In genomic region chr11:2538951-2539735, GRCh38 we compare ENCODE assay signal across 21 cellular contexts.
DNase-seq lines count a peak whose midpoint lies in the region; ATAC-seq, FAIRE-seq and TF ChIP-seq lines count a peak whose summit lies in the region.
"Had no signal": no experiment of that assay in that cellular context is flagged by ENCODE, and none has a peak within 500 bp of the region (broad histone marks: within the 10 kb centered on the region; RNA-seq: fewer than 3 reads in every experiment).

No MANE protein-coding gene starts in this region.

- TF ChIP-seq EP300 in K562 (IDR thresholded peaks at IDR 0.05; ENCODE audit: low read length) (no peak), HepG2 (IDR thresholded peaks at IDR 0.05; ENCODE audit: low read depth in 2 of 2, low read length in 2 of 2) (no peak), HepG2 (CRISPR knock-in tag; IDR thresholded peaks at IDR 0.05; ENCODE audit: borderline replicate concordance) (no peak), sigmoid colon (IDR thresholded peaks at IDR 0.05) (no peak)

- H3K27me3 ChIP-seq in K562 (ENCODE audit: control insufficient read depth in 2 of 2, insufficient read depth in 2 of 2, low read length in 2 of 2): peaks cover 11 to 54% of the 10 kb centered on the region in 2 experiments; a peak in 4 of 5 replicates
- H3K27me3 ChIP-seq in HepG2 (ENCODE audit: control insufficient read depth in 1 of 2, insufficient read depth in 2 of 2, low read length in 2 of 2): peaks cover 29 to 93% of the 10 kb centered on the region in 2 experiments
- no peaks in the 10 kb centered on the region for H3K27me3 ChIP-seq in sigmoid colon
- H3K27me3 ChIP-seq in PC-9 (ENCODE audit: insufficient read depth, low read depth): peaks cover 6% of the 10 kb centered on the region; the same call in 1 of the 2 replicates
- H3K27me3 ChIP-seq: tibial nerve had no signal

- H3F3A ChIP-seq in PC-9 (ENCODE audit: insufficient read depth, low read depth): no peaks in the 10 kb centered on the region

- POLR2A ChIA-PET in K562 (lab: Yijun Ruan, JAX): interaction anchor here (0.6 kb wide), 1 partner anchor 630 kb away, joined by 3 read pairs; no protein-coding TSS in a partner anchor
- POLR2A ChIA-PET in HepG2 (lab: Yijun Ruan, JAX): no interaction called here
- POLR2A ChIA-PET in PC-9 (lab: Charles Lee; ENCODE audit: unreplicated experiment): no interaction called here

- TF ChIP-seq RAD21 in K562 (CRISPR knock-in tag; conservative IDR thresholded peaks at IDR 0.05 in 1 of 2, IDR thresholded peaks at IDR 0.05 in 1 of 2) (no peak), HepG2 (CRISPR knock-in tag; IDR thresholded peaks at IDR 0.05) (no peak)

- no peak for FAIRE-seq in K562 (lab: Jason Lieb, UNC)
- no peak for FAIRE-seq in HepG2 (lab: Jason Lieb, UNC)
- FAIRE-seq in HTR-8/SVneo (lab: Jason Lieb, UNC): no peak
- FAIRE-seq: endometrium had no signal

- ATAC-seq in K562 (no peak), HepG2 (no peak)
- ATAC-seq: stimulated activated naive CD8-positive, alpha-beta T cell treated with anti-CD3 and anti-CD28 coated beads, Interleukin-15, Interleukin-2, amounts not matched to agents 100 U/mL and 50 U/mL, for 24 hours had no signal

- H3K79me2 ChIP-seq in K562 (ENCODE audit: control insufficient read depth, insufficient read depth, low read length): no peaks in the 10 kb centered on the region
- no peaks in the 10 kb centered on the region for H3K79me2 ChIP-seq in HepG2 (ENCODE audit: insufficient read depth, low read length)
- no peaks in the 10 kb centered on the region for H3K79me2 ChIP-seq in PC-9 (ENCODE audit: low read depth)

- DNase-seq in activated CD8-positive, alpha-beta memory T cell treated with anti-CD3 and anti-CD28 coated beads, Interleukin-2, amount 50 U/mL, for 4 hours: peak; percentile 9
- no peak for DNase-seq in activated CD8-positive, alpha-beta memory T cell treated with anti-CD3 and anti-CD28 coated beads for 24 hours
- DNase-seq in K562 (ENCODE audit: extremely low read depth in 1 of 4, low spot score in 3 of 4) (no peak), HepG2 (ENCODE audit: low spot score) (no peak), sigmoid colon (peak; percentile 46), PC-9 (no peak), HTR-8/SVneo (ENCODE audit: insufficient read length, low spot score) (no peak)
- DNase-seq in central memory CD4-positive, alpha-beta T cell: no peak
- DNase-seq: activated CD4-positive, alpha-beta T cell treated with anti-CD3 and anti-CD28 coated beads, Interleukin-2, amount 50 U/mL, for 1 hour; activated naive CD4-positive, alpha-beta T cell treated with Interleukin-2 at 50 U/mL for 16 hours; COR-L47; cortex of kidney; DMS79 treated with DMSO at 0.1 percent for 48 hours; NCI-H1436 treated with DMSO at 0.1 percent for 48 hours; NCI-H2171; NCI-H69; stimulated activated CD4-positive, alpha-beta T cell treated with anti-CD3 and anti-CD28 coated beads, Interleukin-2, amount 100 ng/mL, for 48 hours; stimulated activated naive CD8-positive, alpha-beta T cell treated with anti-CD3 and anti-CD28 coated beads, Interleukin-15, Interleukin-2, amounts not matched to agents 100 U/mL and 50 U/mL, for 24 hours had no signal

- BruUV-seq in K562 (replicated peaks; lab: Mats Ljungman, UMichigan) (no TSS peak), HepG2 (replicated peaks; lab: Mats Ljungman, UMichigan) (no TSS peak), PC-9 (replicated peaks; lab: Mats Ljungman, UMichigan) (no TSS peak)

- no peaks in the 10 kb centered on the region for H3K9me1 ChIP-seq in K562 (ENCODE audit: control insufficient read depth, insufficient read depth, low read length)

- H3K9me3 ChIP-seq in K562 (replicated peaks; ENCODE audit: control insufficient read depth, insufficient read depth, low read depth, low read length) (0 out of 2 replicates have a peak, but pooled peaks cover 2% of the 10 kb centered on the region), HepG2 (ENCODE audit: low read length) (no peaks in the 10 kb centered on the region), sigmoid colon (no peaks in the 10 kb centered on the region), PC-9 (ENCODE audit: insufficient read depth, low read depth) (no peaks in the 10 kb centered on the region)
- H3K9me3 ChIP-seq: tibial nerve had no signal

- H3K36me3 ChIP-seq in K562 (ENCODE audit: control insufficient read depth, insufficient read depth, low read length) (no peaks in the 10 kb centered on the region), HepG2 (replicated peaks in 1 of 2; ENCODE audit: control insufficient read depth in 1 of 2, insufficient read depth in 2 of 2, low read length in 2 of 2) (no peaks in the 10 kb centered on the region), sigmoid colon (no peaks in the 10 kb centered on the region), PC-9 (ENCODE audit: low read depth) (no peaks in the 10 kb centered on the region)
- H3K36me3 ChIP-seq: tibial nerve had no signal

- H3K27ac ChIP-seq in K562 (ENCODE audit: extremely low read depth, low read depth, low read length) (no peak overlapping the region), HepG2 (ENCODE audit: extremely low read length, insufficient read depth, low read length) (no peak overlapping the region), sigmoid colon (no peak overlapping the region), PC-9 (no peak overlapping the region)
- H3K27ac ChIP-seq: 22Rv1, tibial nerve had no signal

- H3K4me1 ChIP-seq in K562 (replicated peaks in 1 of 2; ENCODE audit: control insufficient read depth in 2 of 2, insufficient read depth in 2 of 2, low read length in 2 of 2): peaks cover 0 to 41% of the 10 kb centered on the region in 2 experiments; a peak in 3 of 5 replicates
- H3K4me1 ChIP-seq in HepG2 (ENCODE audit: insufficient read depth, low read length): peaks cover 16% of the 10 kb centered on the region
- H3K4me1 ChIP-seq in sigmoid colon: peaks cover 0 to 3% (median under 1%) of the 10 kb centered on the region in 4 donors
- peaks cover 5% of the 10 kb centered on the region for H3K4me1 ChIP-seq in PC-9 (replicated peaks; ENCODE audit: insufficient read depth)

- no peaks in the 10 kb centered on the region for H4K20me1 ChIP-seq in K562 (replicated peaks; ENCODE audit: control insufficient read depth, insufficient read depth, low read length)
- no peaks in the 10 kb centered on the region for H4K20me1 ChIP-seq in HepG2 (ENCODE audit: insufficient read depth, low read length)
- no peaks in the 10 kb centered on the region for H4K20me1 ChIP-seq in PC-9 (ENCODE audit: insufficient read depth)

- no peak overlapping the region for H3K4me3 ChIP-seq in K562
- H3K4me3 ChIP-seq in HepG2 (replicated peaks in 1 of 3; ENCODE audit: insufficient read depth in 1 of 3, low read depth in 2 of 3, low read length in 3 of 3): no peak overlapping the region
- no peak overlapping the region for H3K4me3 ChIP-seq in sigmoid colon
- no peak overlapping the region for H3K4me3 ChIP-seq in PC-9
- H3K4me3 ChIP-seq: tibial nerve had no signal

- H2AFZ ChIP-seq in K562 (ENCODE audit: low read depth, low read length) (no peak overlapping the region), HepG2 (ENCODE audit: low read length) (no peak overlapping the region), PC-9 (no peak overlapping the region)

- intact Hi-C loops in K562 (cut with micrococcal nuclease): loop anchor here (10.0 kb wide), 3 partner anchors 156 to 344 kb away; partner anchors contain the start of genes C11orf21, KCNQ1OT1 and TSPAN32
- intact Hi-C loops in HepG2 (cut with micrococcal nuclease; ENCODE audit: unreplicated experiment): loop anchor here (10.0 kb wide), 1 partner anchor 224 kb away; no protein-coding TSS in a partner anchor
- intact Hi-C loops in sigmoid colon (cut with DNase I): no loop called here
- intact Hi-C loops in PC-9 (cut with micrococcal nuclease; ENCODE audit: unreplicated experiment): loop anchor here (10.0 kb wide), 1 partner anchor 156 kb away; the partner anchor contains the start of gene KCNQ1OT1

- H3K9ac ChIP-seq in K562 (ENCODE audit: insufficient read depth in 1 of 2, low read depth in 2 of 2, low read length in 2 of 2) (no peak overlapping the region), HepG2 (ENCODE audit: insufficient read depth, low read depth, low read length) (no peak overlapping the region)

- no peak for TF ChIP-seq CTCF in K562 (IDR thresholded peaks at IDR 0.05 in 2 of 3, conservative IDR thresholded peaks at IDR 0.05 in 1 of 3; ENCODE audit: insufficient read depth in 2 of 3, low read depth in 1 of 3, low read length in 3 of 3)
- TF ChIP-seq CTCF in HepG2 (CRISPR knock-in tag; IDR thresholded peaks at IDR 0.05): no peak
- TF ChIP-seq CTCF in sigmoid colon (IDR thresholded peaks at IDR 0.05): no peak
- no peak for TF ChIP-seq CTCF in PC-9 (conservative IDR thresholded peaks at IDR 0.05)

- no peak overlapping the region for H3K4me2 ChIP-seq in K562 (ENCODE audit: insufficient read depth, low read length)
- H3K4me2 ChIP-seq in HepG2 (ENCODE audit: low read depth, low read length): no peak overlapping the region
- H3K4me2 ChIP-seq in PC-9: no peak overlapping the region

- in situ Hi-C loops in K562 (cut with MboI): no loop called here
- in situ Hi-C loops in HepG2 (cut with HindIII; ENCODE audit: extremely low pct_ligation_motif_present, low pct_unique_long_range_greater_than_20kb): loop anchor here (10.0 kb wide), 1 partner anchor 126 kb away; no protein-coding TSS in a partner anchor

- H3K9me2 ChIP-seq in PC-9 (ENCODE audit: insufficient read depth): no peaks in the 10 kb centered on the region

- 36% methylated on average over 24 of the region's 30 CpGs for WGBS in K562 (ENCODE audit: insufficient coverage, low coverage, missing lambda C conversion rate)
- WGBS in HepG2 (ENCODE audit: low lambda C conversion rate): 68% methylated on average over 19 of the region's 30 CpGs
- 96 to 97% methylated on average over 30 of the region's 30 CpGs for WGBS in sigmoid colon, 2 donors

- no peak for TF ChIP-seq POLR2A in K562 (conservative IDR thresholded peaks at IDR 0.05)
- TF ChIP-seq POLR2A in HepG2 (IDR thresholded peaks at IDR 0.05; ENCODE audit: insufficient read depth in 1 of 2, low read depth in 2 of 2, low read length in 2 of 2): no peak
- no peak for TF ChIP-seq POLR2A in sigmoid colon (IDR thresholded peaks at IDR 0.05)

- CTCF ChIA-PET in K562 (lab: Yijun Ruan, JAX; ENCODE audit: low intra/inter-chr PET ratio): no interaction called here
- CTCF ChIA-PET in HepG2 (lab: Yijun Ruan, JAX; ENCODE audit: low intra/inter-chr PET ratio, low total read pairs): no interaction called here
- CTCF ChIA-PET in PC-9 (lab: Charles Lee): no interaction called here

TF ChIP-seq in K562, 482 proteins besides CTCF, POLR2A, EP300 and RAD21 (continues in another document):
- TF ChIP-seq ZNF408 (CRISPR knock-in tag; IDR thresholded peaks at IDR 0.05; ENCODE audit: low read depth) (no peak), ZNF121 (CRISPR knock-in tag; conservative IDR thresholded peaks at IDR 0.05) (no peak)

Comparison
In these comparisons a context has a peak if more than half of its experiments do, and no peak if none do; other contexts are left out.
1. DNase-seq: peak in activated CD8-positive, alpha-beta memory T cell treated with anti-CD3 and anti-CD28 coated beads, Interleukin-2, amount 50 U/mL, for 4 hours (single experiment) and sigmoid colon (single experiment); none in activated CD8-positive, alpha-beta memory T cell treated with anti-CD3 and anti-CD28 coated beads for 24 hours (single experiment), K562 (0 of 4), HepG2 (single experiment), PC-9 (0 of 2), HTR-8/SVneo (single experiment) and central memory CD4-positive, alpha-beta T cell (single experiment).